ENCODE assay signal across 8 cellular contexts in genomic region chr3:45688194-45688881, GRCh38. TPM values are rescaled to one million over a fixed set of nuclear protein-coding genes. Genes with fewer than 3 reads are reported as not detected.
A peak's percentile ranks its signal among the peaks of the same experiment; 100 is the strongest.
DNase-seq lines count a peak whose midpoint lies in the region; ATAC-seq, FAIRE-seq and TF ChIP-seq lines count a peak whose summit lies in the region.

No MANE protein-coding gene starts in this region.

- no peak overlapping the region for H2BK12ac ChIP-seq in H9 (ENCODE audit: insufficient read length, low read depth, low read length)

- H3K14ac ChIP-seq in H9 (ENCODE audit: insufficient read depth, low read length), result peak overlapping the region; percentile 9; the same call in 1 of the 2 replicates

- peaks cover 52 to 53% of the 10 kb centered on the region in 2 experiments for H3K4me1 Mint-ChIP-seq in H9

- H3K4me3 ChIP-seq in fibroblast of villous mesenchyme (ENCODE audit: low read depth, low read length), result peak overlapping the region; percentile 86

- H3K4me3 Mint-ChIP-seq in H9, result peak overlapping the region; percentile 82 to 89

- peaks cover 3 to 4% of the 10 kb centered on the region in 2 experiments; a peak in 4 of 5 replicates for H3K9me3 Mint-ChIP-seq in H9

- H3K27me3 Mint-ChIP-seq in H9 (ENCODE audit: low read depth), result peaks cover 3% of the 10 kb centered on the region

- H3K56ac ChIP-seq in H9 (ENCODE audit: insufficient read length, low read depth, low read length), result no peak overlapping the region

- H3K27ac Mint-ChIP-seq in H9, result peak overlapping the region; percentile 91 to 98 (median 97)

- H2AFZ ChIP-seq in H9 (ENCODE audit: low read length), result peak overlapping the region; percentile 17

- H3K23me2 ChIP-seq in H9 (ENCODE audit: insufficient read length, low read depth, low read length, poor library complexity, severe bottlenecking), result peaks cover 6% of the 10 kb centered on the region

- no peaks in the 10 kb centered on the region for H3K27me3 ChIP-seq in H9 (ENCODE audit: insufficient read depth, low read length)

- H3K79me2 ChIP-seq in H9 (ENCODE audit: insufficient read depth, low read length), result peaks cover 33% of the 10 kb centered on the region

- no peak overlapping the region for H2BK5ac ChIP-seq in H9 (ENCODE audit: insufficient read length, low read length)

- peak overlapping the region; percentile 63 for H3K9ac ChIP-seq in H9 (ENCODE audit: extremely low read depth, insufficient read length, low read length)

- peak; percentile 38 for DNase-seq in COLO829 (ENCODE audit: low spot score)
- peak; percentile 74 for DNase-seq in H9
- DNase-seq in NCI-H524 treated with DMSO at 0.1 percent for 48 hours (lab: John Stamatoyannopoulos, UW), result peak; percentile 53
- peak; percentile 52 for DNase-seq in activated T-cell treated with anti-CD3 and anti-CD28 coated beads, Interleukin-2, amount 50 U/mL, for 1 hour
- no peak for DNase-seq in fibroblast of villous mesenchyme (ENCODE audit: low read depth)
- DNase-seq in occipital lobe (lab: John Stamatoyannopoulos, UW), result peak; percentile 18
- DNase-seq in H54 (ENCODE audit: insufficient read length, low spot score), result no peak

- H3K18ac ChIP-seq in H9 (ENCODE audit: insufficient read length, low read depth, low read length), result peak overlapping the region; percentile 47

- peaks cover 12% of the 10 kb centered on the region; the same call in 1 of the 2 replicates for H3K4me1 ChIP-seq in H9 (ENCODE audit: insufficient read depth, low read length)

- no peak overlapping the region for H2BK20ac ChIP-seq in H9 (ENCODE audit: low read depth, low read length, poor library complexity, severe bottlenecking)

- no peak overlapping the region for H2BK120ac ChIP-seq in H9 (ENCODE audit: low read depth, low read length, poor library complexity, severe bottlenecking)

- H3K27ac ChIP-seq in H9 (ENCODE audit: insufficient read length, low read depth, low read length), result no peak overlapping the region

- no peak overlapping the region for H4K91ac ChIP-seq in H9 (ENCODE audit: insufficient read length, low read depth, low read length)

- no peak overlapping the region for H3K4ac ChIP-seq in H9 (ENCODE audit: low read depth, low read length)

- TF ChIP-seq POLR2A in H54 (IDR thresholded peaks at IDR 0.05; ENCODE audit: low read depth, low read length), result no peak

- H2BK15ac ChIP-seq in H9 (ENCODE audit: low read depth, low read length), result no peak overlapping the region

- WGBS in H9 (ENCODE audit: extremely low coverage, insufficient read length, low lambda C conversion rate), result no CpG with 5 or more reads among the region's 35 CpGs

- H3K79me1 ChIP-seq in H9 (ENCODE audit: insufficient read depth, low read depth, low read length, poor library complexity, severe bottlenecking), result peaks cover 5% of the 10 kb centered on the region

- no peaks in the 10 kb centered on the region for H4K20me1 ChIP-seq in H9 (ENCODE audit: control insufficient read depth, insufficient read depth, insufficient read length)

- TF ChIP-seq CTCF in H9 (conservative IDR thresholded peaks at IDR 0.05), result 0 out of 3 replicates have a peak, but pooled peaks have one; percentile 16
- no peak for TF ChIP-seq CTCF in fibroblast of villous mesenchyme (IDR thresholded peaks at IDR 0.05; ENCODE audit: insufficient read depth, low read depth, low read length)

- peak overlapping the region; percentile 67 for H3K4me2 ChIP-seq in H9 (ENCODE audit: insufficient read depth, insufficient read length, low read length)

- no peak overlapping the region for H2AK5ac ChIP-seq in H9 (ENCODE audit: insufficient read length, low read length)

- H3K9me3 ChIP-seq in H9 (ENCODE audit: control insufficient read depth, low read depth, low read length), result no peaks in the 10 kb centered on the region

- no peak overlapping the region for H3K23ac ChIP-seq in H9 (ENCODE audit: insufficient read length, low read depth, low read length)

- no peak overlapping the region for H4K8ac ChIP-seq in H9 (replicated peaks; ENCODE audit: insufficient read length, low read depth, low read length)

- no peak for ATAC-seq in HG02938 (IDR thresholded peaks at IDR 0.05; ENCODE audit: unreplicated experiment)

- FAIRE-seq in H54 (lab: Jason Lieb, UNC), result no peak

- peaks cover 8 to 13% (median 11%) of the 10 kb centered on the region in 3 experiments for H3K36me3 Mint-ChIP-seq in H9 (ENCODE audit: insufficient read depth in 1 of 3, low read depth in 3 of 3)

- no peak overlapping the region for H3T11ph ChIP-seq in H9 (ENCODE audit: low read length)

- no peak overlapping the region for H4K5ac ChIP-seq in H9 (ENCODE audit: insufficient read length, low read depth, low read length)

RNA-seq across cellular contexts. Expression of gene SACM1L, which starts 0.9 kb away (rescaled TPM):
- total RNA-seq in H9 (2021), result 52.8 and 54.7 TPM in 2 replicates
- total RNA-seq in fibroblast of villous mesenchyme, result 29.3 and 53.1 TPM in 2 replicates
- 50.7 TPM for total RNA-seq in occipital lobe

Comparison
In these comparisons a context has a peak if more than half of its experiments do, and no peak if none do; other contexts are left out.
1. DNase-seq: peak in COLO829 (single experiment), H9 (single experiment), NCI-H524 treated with DMSO at 0.1 percent for 48 hours (single experiment), activated T-cell treated with anti-CD3 and anti-CD28 coated beads, Interleukin-2, amount 50 U/mL, for 1 hour (single experiment) and occipital lobe (single experiment); none in fibroblast of villous mesenchyme (single experiment) and H54 (single experiment).